Comparison of ENCODE assay signal across 19 cellular contexts in the genomic region with DNA sequence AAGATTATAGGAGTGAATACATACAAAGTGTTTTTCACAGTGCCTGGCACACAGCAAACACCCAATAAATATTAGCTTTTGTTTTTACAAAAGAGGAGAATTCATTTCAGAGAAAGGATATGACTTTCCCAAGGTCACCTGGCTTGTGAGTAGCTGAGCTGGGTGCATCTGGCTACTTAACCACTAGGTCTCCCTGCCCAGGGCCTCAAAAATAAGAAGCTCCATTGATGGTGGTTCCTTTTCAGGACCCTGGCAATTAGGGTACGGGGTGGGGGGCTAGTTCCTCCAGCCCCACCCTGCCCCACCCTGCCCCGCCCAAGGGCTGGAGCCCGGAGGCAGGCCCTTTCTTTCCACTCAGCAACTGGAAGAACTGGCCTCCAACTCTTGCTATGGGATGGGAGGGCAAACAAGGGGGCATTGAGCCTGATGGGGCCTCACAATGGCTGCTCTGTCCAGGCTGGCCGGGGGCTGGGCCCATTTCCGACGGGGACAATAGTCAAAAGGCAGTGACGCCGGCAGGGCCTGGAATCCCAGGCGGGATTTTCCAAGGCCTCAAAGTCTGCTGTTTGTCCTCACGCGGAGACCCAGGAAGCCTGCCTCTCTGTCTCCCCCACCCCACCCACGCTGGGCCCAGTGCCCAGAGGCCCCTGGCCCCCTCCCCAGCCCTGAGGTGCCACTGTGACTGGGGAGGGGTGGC. TPM values are rescaled to one million over a fixed set of nuclear protein-coding genes. Genes with fewer than 3 reads are reported as not detected.
DNase-seq lines count a peak whose midpoint lies in the region; ATAC-seq, FAIRE-seq and TF ChIP-seq lines count a peak whose summit lies in the region.
"Had no signal": no experiment of that assay in that cellular context is flagged by ENCODE, and none has a peak within 500 bp of the region (broad histone marks: within the 10 kb centered on the region; RNA-seq: fewer than 3 reads in every experiment).

No MANE protein-coding gene starts in this region.

- no peak overlapping the region for H3K4me2 ChIP-seq in trophoblast cell (ENCODE audit: low read length)
- H3K4me2 ChIP-seq: hepatocyte had no signal

- TF ChIP-seq CTCF in right atrium auricular region (IDR thresholded peaks at IDR 0.05) = no peak

- H4K91ac ChIP-seq in trophoblast cell (ENCODE audit: low read depth, low read length) = no peak overlapping the region

- WGBS in trophoblast cell (ENCODE audit: extremely low coverage, insufficient coverage, insufficient read length) = no CpG with 5 or more reads among the region's 12 CpGs

- no peak overlapping the region for H3K14ac ChIP-seq in trophoblast cell (ENCODE audit: low read length)

- DNase-seq in right atrium auricular region (ENCODE audit: low spot score) (no peak), Right ventricle myocardium inferior (ENCODE audit: missing footprints) (no peak), head of caudate nucleus (peak; percentile 80 to 98 (median 93)), posterior cingulate gyrus (peak; percentile 79 to 98 (median 88)), GM12892 (ENCODE audit: insufficient read length) (no peak), NCI-H446 treated with DMSO at 0.1 percent for 48 hours (lab: John Stamatoyannopoulos, UW) (no peak), trophoblast cell (no peak)
- DNase-seq: GF-D8; KG1; naive thymus-derived CD4-positive, alpha-beta T cell; NCI-H1105 treated with DMSO at 0.1 percent for 48 hours; NCI-H2227 treated with DMSO at 0.1 percent for 48 hours; retina; stimulated activated CD4-positive, alpha-beta T cell treated with anti-CD3 and anti-CD28 coated beads, Interleukin-1b, Interleukin-23, amount 100 ng/mL, for 48 hours; upper lobe of right lung had no signal

- H3K27ac ChIP-seq in right atrium auricular region (peak overlapping the region; percentile 80 to 88), trophoblast cell (ENCODE audit: low read depth, low read length) (no peak overlapping the region)
- H3K27ac ChIP-seq: hepatocyte, upper lobe of right lung had no signal

- intact Hi-C loops in Right ventricle myocardium inferior (cut with DNase I) (no loop called here), head of caudate nucleus (cut with DNase I) (no loop called here), posterior cingulate gyrus (cut with DNase I) (no loop called here)

- no peak overlapping the region for H4K12ac ChIP-seq in trophoblast cell (ENCODE audit: low read depth, low read length)

- no peak overlapping the region for H3K9ac ChIP-seq in trophoblast cell (ENCODE audit: low read length)

- H3K79me2 ChIP-seq in trophoblast cell (ENCODE audit: control insufficient read depth, insufficient read depth, low read length, poor library complexity) = no peaks in the 10 kb centered on the region
- H3K79me2 ChIP-seq: hepatocyte had no signal

- H3K27me3 ChIP-seq in right atrium auricular region (no peaks in the 10 kb centered on the region), trophoblast cell (ENCODE audit: insufficient read depth, low read length) (no peaks in the 10 kb centered on the region)
- H3K27me3 ChIP-seq: upper lobe of right lung had no signal

- no peak overlapping the region for H3K18ac ChIP-seq in trophoblast cell (ENCODE audit: low read length)

- no peak overlapping the region for H4K8ac ChIP-seq in trophoblast cell (ENCODE audit: low read depth, low read length)

- H3K4me3 ChIP-seq in right atrium auricular region = no peak overlapping the region
- no peak overlapping the region for H3K4me3 ChIP-seq in trophoblast cell (ENCODE audit: low read depth, low read length)
- H3K4me3 ChIP-seq: hepatocyte, upper lobe of right lung had no signal

- TF ChIP-seq POLR2A in GM12892 (IDR thresholded peaks at IDR 0.05; ENCODE audit: low read depth, low read length) = no peak

- H3K23ac ChIP-seq in trophoblast cell (ENCODE audit: low read length) = no peak overlapping the region

- H3K9me3 ChIP-seq in right atrium auricular region (no peaks in the 10 kb centered on the region), trophoblast cell (ENCODE audit: insufficient read depth, low read depth, low read length) (no peaks in the 10 kb centered on the region)
- H3K9me3 ChIP-seq: upper lobe of right lung had no signal

- H2BK120ac ChIP-seq in trophoblast cell (ENCODE audit: insufficient read depth, low read length, poor library complexity) = no peak overlapping the region

- no peak for FAIRE-seq in GM12892 (lab: Jason Lieb, UNC)

- no peak overlapping the region for H3K4ac ChIP-seq in trophoblast cell (ENCODE audit: low read depth, low read length)

- no peak overlapping the region for H2BK12ac ChIP-seq in trophoblast cell (ENCODE audit: low read length)

- ATAC-seq in Right ventricle myocardium inferior = no peak
- ATAC-seq in HG02642 (IDR thresholded peaks at IDR 0.05; ENCODE audit: poor library complexity, unreplicated experiment) = no peak
- ATAC-seq: esophagus mucosa; naive thymus-derived CD4-positive, alpha-beta T cell; WTC11 had no signal

- no peak overlapping the region for H2AFZ ChIP-seq in trophoblast cell (ENCODE audit: insufficient read depth, low read length, poor library complexity)
- H2AFZ ChIP-seq: hepatocyte had no signal

- H3K79me1 ChIP-seq in trophoblast cell (ENCODE audit: low read length) = no peaks in the 10 kb centered on the region

- peaks cover 0 to 39% of the 10 kb centered on the region in 2 donors for H3K4me1 ChIP-seq in right atrium auricular region
- no peaks in the 10 kb centered on the region for H3K4me1 ChIP-seq in trophoblast cell (ENCODE audit: control insufficient read depth in 1 of 2, insufficient read depth in 2 of 2, low read length in 2 of 2)
- H3K4me1 ChIP-seq: upper lobe of right lung had no signal

- no peak overlapping the region for H2BK5ac ChIP-seq in trophoblast cell (ENCODE audit: low read depth, low read length, poor library complexity)

- H3K36me3 ChIP-seq in right atrium auricular region (peaks cover 32% of the 10 kb centered on the region), trophoblast cell (ENCODE audit: control insufficient read depth in 1 of 2, insufficient read depth in 2 of 2, low read length in 2 of 2) (peaks cover 13 to 14% of the 10 kb centered on the region in 2 experiments)

- no peak overlapping the region for H2AK5ac ChIP-seq in trophoblast cell (ENCODE audit: low read length)

RNA-seq across cellular contexts. Expression of a gene that starts 8.2 kb away (rescaled TPM):
- total RNA-seq in right atrium auricular region (10 to 100 TPM; 26.8 to 36.9 TPM), Right ventricle myocardium inferior (24.9 TPM)
- polyA plus RNA-seq in GM12892 (2012; ENCODE audit: missing spikeins) = 13.5 TPM
- polyA plus RNA-seq in trophoblast cell (2013) = 42.6 and 44.2 TPM in 2 replicates

RNA-seq across cellular contexts. Expression of a gene that starts 10.4 kb away (rescaled TPM):
- total RNA-seq in right atrium auricular region = 100 to 1,000 TPM; 150 to 238 TPM
- total RNA-seq in Right ventricle myocardium inferior = 40.6 TPM
- polyA plus RNA-seq in GM12892 (2012; ENCODE audit: missing spikeins) = 3.3 TPM
- 65.4 and 69.2 TPM in 2 replicates for polyA plus RNA-seq in trophoblast cell (2013)

RNA-seq across cellular contexts. Expression of a gene that starts 17.9 kb away (rescaled TPM):
- total RNA-seq in right atrium auricular region (1 to 10 TPM in 1 of 2 donors, under 1 TPM in 1; 0.44 to 3.2 TPM), Right ventricle myocardium inferior (0.16 TPM)
- not detected for polyA plus RNA-seq in GM12892 (2012; ENCODE audit: missing spikeins)
- polyA plus RNA-seq in trophoblast cell (2013) = not detected in 2 replicates
- total RNA-seq: esophagus mucosa, hepatocyte, WTC11 had no signal
- polyA plus RNA-seq: hepatocyte; naive thymus-derived CD4-positive, alpha-beta T cell had no signal

RNA-seq across cellular contexts. Expression of a gene that starts 54.9 kb away (rescaled TPM):
- total RNA-seq in right atrium auricular region (10 to 100 TPM; 17.6 to 23.2 TPM), Right ventricle myocardium inferior (20.3 TPM)
- polyA plus RNA-seq in GM12892 (2012; ENCODE audit: missing spikeins) = 0.57 TPM
- polyA plus RNA-seq in trophoblast cell (2013) = 2.2 and 2.6 TPM in 2 replicates

Comparison
In these comparisons a context has a peak if more than half of its experiments do, and no peak if none do; other contexts are left out.
1. DNase-seq: peak in head of caudate nucleus (42 of 42) and posterior cingulate gyrus (10 of 10); none in right atrium auricular region (single experiment), Right ventricle myocardium inferior (single experiment), GM12892 (single experiment), NCI-H446 treated with DMSO at 0.1 percent for 48 hours (single experiment) and trophoblast cell (0 of 2).